Comparison of ENCODE assay signal across 8 cellular contexts in the genomic region with DNA sequence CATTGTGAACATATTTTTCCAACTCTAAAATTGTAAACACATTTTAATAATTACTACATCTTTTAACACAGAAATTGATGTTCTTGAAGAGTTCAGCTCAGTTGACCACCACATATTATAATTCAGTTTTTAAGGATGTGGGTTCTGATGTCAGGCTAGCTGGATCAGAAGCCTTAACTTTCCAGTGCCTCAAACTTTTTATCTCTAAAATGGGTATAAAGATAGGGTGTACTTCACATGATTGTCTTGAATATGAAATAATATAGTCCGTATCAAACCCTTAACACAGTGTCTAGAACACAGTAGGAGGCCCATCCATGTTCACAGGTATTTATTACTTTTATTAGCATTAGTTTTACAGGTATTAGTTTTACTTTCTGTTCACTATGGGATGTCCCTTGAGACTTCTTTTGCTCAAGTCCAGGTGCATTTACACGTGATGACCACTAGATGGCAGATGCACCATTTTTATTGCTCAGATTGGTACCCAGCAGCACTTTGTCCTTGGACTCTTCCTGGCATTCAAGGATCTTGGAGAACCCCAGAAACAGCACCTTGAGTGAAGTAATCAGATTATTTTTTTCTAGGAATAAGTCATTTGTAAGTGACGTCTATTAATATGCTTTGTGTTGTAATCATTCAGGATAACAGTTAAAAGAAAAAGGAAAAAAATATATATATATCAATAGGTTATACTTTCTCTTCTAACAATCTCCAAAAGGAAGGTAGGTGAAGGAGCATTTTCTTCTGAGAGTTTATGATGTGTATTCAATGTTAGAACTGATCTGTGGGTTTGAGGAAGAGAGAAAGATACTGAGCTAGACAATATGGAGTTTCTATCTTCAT.
A peak's percentile ranks its signal among the peaks of the same experiment; 100 is the strongest.
DNase-seq lines count a peak whose midpoint lies in the region; ATAC-seq and TF ChIP-seq lines count a peak whose summit lies in the region.

No MANE protein-coding gene starts in this region.

- H3K4me3 Mint-ChIP-seq in CD8-positive, alpha-beta T cell: no peak overlapping the region
- no peak overlapping the region for H3K4me3 Mint-ChIP-seq in WTC11

- CTCF ChIA-PET in CD8-positive, alpha-beta T cell (lab: Charles Lee): interaction anchor here (0.8 to 2.1 kb wide), 16 partner anchors 8 to 1633 kb away, joined by 3 to 6 read pairs (median 4); no protein-coding TSS in a partner anchor
- CTCF ChIA-PET in WTC11 (lab: Charles Lee): interaction anchor here (1.1 kb wide), 1 partner anchor 171 kb away, joined by 3 read pairs; no protein-coding TSS in a partner anchor

- no peaks in the 10 kb centered on the region for H3K9me3 ChIP-seq in CD8-positive, alpha-beta T cell (ENCODE audit: low read length)

- DNase-seq in CD8-positive, alpha-beta T cell: peak in 2 of 7 experiments; percentile 7 to 10
- DNase-seq in NCI-H1694 treated with DMSO at 0.1 percent for 48 hours (lab: John Stamatoyannopoulos, UW) (peak; percentile 68), WTC11 (ENCODE audit: low spot score) (no peak), Right ventricle myocardium superior (no peak), retina (peak; percentile 51)
- no peak for DNase-seq in NK-92 treated with Interleukin-12 subunit alpha and Interleukin-12 subunit beta, amount 100 ng/mL, for 24 hours (lab: John Stamatoyannopoulos, UW)

- H3K4me1 ChIP-seq in CD8-positive, alpha-beta T cell (ENCODE audit: insufficient read depth, low read length): no peaks in the 10 kb centered on the region

- TF ChIP-seq CTCF in CD8-positive, alpha-beta T cell (IDR thresholded peaks at IDR 0.05): peak; percentile 98
- peak; percentile 93 for TF ChIP-seq CTCF in WTC11 (IDR thresholded peaks at IDR 0.05)

- no peaks in the 10 kb centered on the region for H3K36me3 Mint-ChIP-seq in CD8-positive, alpha-beta T cell
- no peaks in the 10 kb centered on the region for H3K36me3 Mint-ChIP-seq in WTC11

- H3K27me3 ChIP-seq in CD8-positive, alpha-beta T cell (ENCODE audit: insufficient read depth, low read length): no peaks in the 10 kb centered on the region

- no peak overlapping the region for H3K4me3 ChIP-seq in CD8-positive, alpha-beta T cell (ENCODE audit: low read depth, low read length)

- peak; percentile 46 for ATAC-seq in CD8-positive, alpha-beta T cell
- ATAC-seq in GM18861 (IDR thresholded peaks at IDR 0.05; ENCODE audit: unreplicated experiment) (peak; percentile 84), HG02938 (IDR thresholded peaks at IDR 0.05; ENCODE audit: unreplicated experiment) (peak; percentile 87), WTC11 (peak; percentile 61), Right ventricle myocardium superior (ENCODE audit: poor library complexity) (peak; percentile 81)

- H3K36me3 ChIP-seq in CD8-positive, alpha-beta T cell (ENCODE audit: insufficient read depth, low read length): no peaks in the 10 kb centered on the region

- H3K9me3 Mint-ChIP-seq in CD8-positive, alpha-beta T cell: no peaks in the 10 kb centered on the region
- H3K9me3 Mint-ChIP-seq in WTC11: peaks cover 5% of the 10 kb centered on the region

- intact Hi-C loops in CD8-positive, alpha-beta T cell (cut with DNase I, micrococcal nuclease): loop anchor here in 1 of 2 experiments (1.0 to 5.0 kb wide), 2 partner anchors 1572 to 1631 kb away; no protein-coding TSS in a partner anchor
- intact Hi-C loops in Right ventricle myocardium superior (cut with DNase I): no loop called here

- H3K27ac ChIP-seq in CD8-positive, alpha-beta T cell (ENCODE audit: low read depth, low read length): no peak overlapping the region

- POLR2A ChIA-PET in CD8-positive, alpha-beta T cell (lab: Charles Lee): no interaction called here
- POLR2A ChIA-PET in WTC11 (lab: Charles Lee): no interaction called here

- no peaks in the 10 kb centered on the region for H3K4me1 Mint-ChIP-seq in CD8-positive, alpha-beta T cell (ENCODE audit: low read depth)
- no peaks in the 10 kb centered on the region for H3K4me1 Mint-ChIP-seq in WTC11

- H3K27me3 Mint-ChIP-seq in CD8-positive, alpha-beta T cell (ENCODE audit: low read depth): peaks cover 7% of the 10 kb centered on the region
- no peaks in the 10 kb centered on the region for H3K27me3 Mint-ChIP-seq in WTC11 (ENCODE audit: low read depth)

- no peak overlapping the region for H3K27ac Mint-ChIP-seq in CD8-positive, alpha-beta T cell
- H3K27ac Mint-ChIP-seq in WTC11: no peak overlapping the region

TF ChIP-seq in WTC11, 78 proteins besides CTCF, POLR2A, EP300 and RAD21:
- TF ChIP-seq, protein P1, sequence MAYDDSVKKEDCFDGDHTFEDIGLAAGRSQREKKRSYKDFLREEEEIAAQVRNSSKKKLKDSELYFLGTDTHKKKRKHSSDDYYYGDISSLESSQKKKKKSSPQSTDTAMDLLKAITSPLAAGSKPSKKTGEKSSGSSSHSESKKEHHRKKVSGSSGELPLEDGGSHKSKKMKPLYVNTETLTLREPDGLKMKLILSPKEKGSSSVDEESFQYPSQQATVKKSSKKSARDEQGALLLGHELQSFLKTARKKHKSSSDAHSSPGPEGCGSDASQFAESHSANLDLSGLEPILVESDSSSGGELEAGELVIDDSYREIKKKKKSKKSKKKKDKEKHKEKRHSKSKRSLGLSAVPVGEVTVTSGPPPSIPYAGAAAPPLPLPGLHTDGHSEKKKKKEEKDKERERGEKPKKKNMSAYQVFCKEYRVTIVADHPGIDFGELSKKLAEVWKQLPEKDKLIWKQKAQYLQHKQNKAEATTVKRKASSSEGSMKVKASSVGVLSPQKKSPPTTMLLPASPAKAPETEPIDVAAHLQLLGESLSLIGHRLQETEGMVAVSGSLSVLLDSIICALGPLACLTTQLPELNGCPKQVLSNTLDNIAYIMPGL (CRISPR knock-in tag; IDR thresholded peaks at IDR 0.05): no peak
- TF ChIP-seq ZNF512 (CRISPR knock-in tag; IDR thresholded peaks at IDR 0.05; ENCODE audit: borderline replicate concordance): no peak
- no peak for TF ChIP-seq FOXP4 (CRISPR knock-in tag; IDR thresholded peaks at IDR 0.05)
- TF ChIP-seq SOX15 (CRISPR knock-in tag; IDR thresholded peaks at IDR 0.05): no peak
- no peak for TF ChIP-seq ZBTB21 (CRISPR knock-in tag; IDR thresholded peaks at IDR 0.05; ENCODE audit: borderline replicate concordance)
- TF ChIP-seq ETV6 (CRISPR knock-in tag; IDR thresholded peaks at IDR 0.05): no peak
- TF ChIP-seq, protein P2, sequence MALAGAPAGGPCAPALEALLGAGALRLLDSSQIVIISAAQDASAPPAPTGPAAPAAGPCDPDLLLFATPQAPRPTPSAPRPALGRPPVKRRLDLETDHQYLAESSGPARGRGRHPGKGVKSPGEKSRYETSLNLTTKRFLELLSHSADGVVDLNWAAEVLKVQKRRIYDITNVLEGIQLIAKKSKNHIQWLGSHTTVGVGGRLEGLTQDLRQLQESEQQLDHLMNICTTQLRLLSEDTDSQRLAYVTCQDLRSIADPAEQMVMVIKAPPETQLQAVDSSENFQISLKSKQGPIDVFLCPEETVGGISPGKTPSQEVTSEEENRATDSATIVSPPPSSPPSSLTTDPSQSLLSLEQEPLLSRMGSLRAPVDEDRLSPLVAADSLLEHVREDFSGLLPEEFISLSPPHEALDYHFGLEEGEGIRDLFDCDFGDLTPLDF (CRISPR knock-in tag; IDR thresholded peaks at IDR 0.05): no peak
- TF ChIP-seq TP53 (CRISPR knock-in tag; IDR thresholded peaks at IDR 0.05): no peak
- TF ChIP-seq, protein P3, sequence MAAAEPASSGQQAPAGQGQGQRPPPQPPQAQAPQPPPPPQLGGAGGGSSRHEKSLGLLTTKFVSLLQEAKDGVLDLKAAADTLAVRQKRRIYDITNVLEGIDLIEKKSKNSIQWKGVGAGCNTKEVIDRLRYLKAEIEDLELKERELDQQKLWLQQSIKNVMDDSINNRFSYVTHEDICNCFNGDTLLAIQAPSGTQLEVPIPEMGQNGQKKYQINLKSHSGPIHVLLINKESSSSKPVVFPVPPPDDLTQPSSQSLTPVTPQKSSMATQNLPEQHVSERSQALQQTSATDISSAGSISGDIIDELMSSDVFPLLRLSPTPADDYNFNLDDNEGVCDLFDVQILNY (CRISPR knock-in tag; IDR thresholded peaks at IDR 0.05): no peak

Comparison
In these comparisons a context has a peak if more than half of its experiments do, and no peak if none do; other contexts are left out.
1. DNase-seq: peak in NCI-H1694 treated with DMSO at 0.1 percent for 48 hours (single experiment) and retina (single experiment); none in WTC11 (single experiment), Right ventricle myocardium superior (single experiment) and NK-92 treated with Interleukin-12 subunit alpha and Interleukin-12 subunit beta, amount 100 ng/mL, for 24 hours (single experiment).
2. Peak in every context shown above with its lines, with median percentiles within 50 percentile points of each other: ATAC-seq.